In the genomic region with DNA sequence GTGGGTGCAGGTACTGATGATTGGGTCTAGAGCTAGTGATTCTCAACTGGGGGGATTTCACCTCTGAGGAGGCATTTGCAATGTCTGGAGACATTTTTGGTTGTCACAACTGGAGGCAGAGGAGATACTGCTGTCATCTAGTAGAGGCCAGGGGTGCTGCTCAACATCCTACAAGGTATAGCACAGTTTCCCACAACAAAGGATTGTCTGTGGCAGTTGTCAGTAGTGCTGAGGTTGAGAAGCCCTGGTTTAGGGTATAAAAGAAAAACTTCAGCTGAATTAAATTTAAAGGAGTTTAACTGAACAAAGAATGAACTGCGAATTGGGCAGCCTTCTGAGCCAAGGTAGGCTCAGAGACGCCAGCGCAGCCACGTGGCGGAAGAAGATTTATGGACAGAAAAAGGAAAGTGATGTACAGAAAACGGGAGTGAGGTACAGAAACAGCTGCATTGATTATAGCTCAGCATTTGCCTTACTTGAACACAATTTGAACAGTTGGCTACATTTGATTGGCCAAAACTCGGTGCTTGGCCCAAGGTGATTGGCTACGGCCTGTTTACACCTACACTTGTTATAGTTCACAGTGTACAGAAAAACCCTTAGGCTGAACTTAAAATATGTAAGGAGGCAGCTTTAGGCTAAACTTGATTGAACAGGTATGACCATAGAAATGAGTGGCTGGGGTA, we compare ENCODE assay signal across 17 cellular contexts. TPM values are rescaled to one million over a fixed set of nuclear protein-coding genes. Genes with fewer than 3 reads are reported as not detected.
A peak's percentile ranks its signal among the peaks of the same experiment; 100 is the strongest.
DNase-seq lines count a peak whose midpoint lies in the region; ATAC-seq, FAIRE-seq and TF ChIP-seq lines count a peak whose summit lies in the region.
"Had no signal": no experiment of that assay in that cellular context is flagged by ENCODE, and none has a peak within 500 bp of the region (broad histone marks: within the 10 kb centered on the region; RNA-seq: fewer than 3 reads in every experiment).

No MANE protein-coding gene starts in this region.

- no peaks in the 10 kb centered on the region for H3K36me3 Mint-ChIP-seq in activated CD8-positive, alpha-beta T cell treated with anti-CD3 and anti-CD28 coated beads, Interleukin-2, amount 10 ng/mL, durations not matched to agents 7 days and 5 days (ENCODE audit: low read depth)
- peaks cover 12% of the 10 kb centered on the region for H3K36me3 Mint-ChIP-seq in endodermal cell (ENCODE audit: low read depth)

- H3K27ac ChIP-seq in endodermal cell (ENCODE audit: low read depth, low read length): no peak overlapping the region
- H3K27ac ChIP-seq: brain microvascular endothelial cell, ovary, right lobe of liver, uterus had no signal

- H3K4me3 ChIP-seq in endodermal cell (ENCODE audit: low read length): no peak overlapping the region
- H3K4me3 ChIP-seq: ovary, right lobe of liver, uterus had no signal

- peak overlapping the region; percentile 64 for H3K27ac Mint-ChIP-seq in activated CD8-positive, alpha-beta T cell treated with anti-CD3 and anti-CD28 coated beads, Interleukin-2, amount 10 ng/mL, durations not matched to agents 7 days and 5 days
- peak overlapping the region; percentile 31 for H3K27ac Mint-ChIP-seq in endodermal cell

- no peak overlapping the region for H3K9ac ChIP-seq in endodermal cell (ENCODE audit: extremely low read depth, low read length, poor library complexity, severe bottlenecking)

- ATAC-seq in activated CD8-positive, alpha-beta T cell treated with anti-CD3 and anti-CD28 coated beads, Interleukin-2, amount 10 ng/mL, durations not matched to agents 7 days and 5 days: peak; percentile 99
- no peak for ATAC-seq in left lobe of liver
- ATAC-seq: HCT116 had no signal

- CTCF ChIA-PET in activated CD8-positive, alpha-beta T cell treated with anti-CD3 and anti-CD28 coated beads, Interleukin-2, amount 10 ng/mL, durations not matched to agents 7 days and 5 days (lab: Charles Lee): interaction anchor here (0.6 to 2.6 kb wide), 14 partner anchors 9 to 320 kb away, joined by 3 to 10 read pairs (median 4); a partner anchor contains a TSS

- POLR2A ChIA-PET in activated CD8-positive, alpha-beta T cell treated with anti-CD3 and anti-CD28 coated beads, Interleukin-2, amount 10 ng/mL, durations not matched to agents 7 days and 5 days (lab: Charles Lee): interaction anchor here (1.7 kb wide), 1 partner anchor 174 kb away, joined by 7 read pairs; a partner anchor contains a TSS

- H3K4me1 Mint-ChIP-seq in activated CD8-positive, alpha-beta T cell treated with anti-CD3 and anti-CD28 coated beads, Interleukin-2, amount 10 ng/mL, durations not matched to agents 7 days and 5 days (ENCODE audit: low read depth): peaks cover 24% of the 10 kb centered on the region
- peaks cover 31% of the 10 kb centered on the region for H3K4me1 Mint-ChIP-seq in endodermal cell

- peak in 4 of 6 experiments; percentile 6 to 63 (median 58) for DNase-seq in stimulated activated naive CD4-positive, alpha-beta T cell (lab: John Stamatoyannopoulos, UW)
- DNase-seq in stimulated activated naive CD4-positive, alpha-beta T cell treated with Interleukin-2 at 50 U/mL for 16 hours (lab: John Stamatoyannopoulos, UW): no peak
- DNase-seq in activated CD8-positive, alpha-beta T cell treated with anti-CD3 and anti-CD28 coated beads, Interleukin-2, amount 10 ng/mL, durations not matched to agents 7 days and 5 days: peak; percentile 67
- DNase-seq in endodermal cell: no peak
- no peak for DNase-seq in frontal cortex (ENCODE audit: low spot score in 2 of 2)
- no peak for DNase-seq in left lobe of liver (ENCODE audit: low spot score)
- DNase-seq in RPMI8226: no peak
- DNase-seq: brain microvascular endothelial cell, dermis blood vessel endothelial cell, DMS 273 treated with DMSO at 0.1 percent for 48 hours, IMR-90, NCI-H2029, ovary, right lobe of liver, uterus had no signal

- no peak for FAIRE-seq in frontal cortex (lab: Jason Lieb, UNC)
- FAIRE-seq: TTC549 had no signal

- no peaks in the 10 kb centered on the region for H3K27me3 ChIP-seq in endodermal cell (ENCODE audit: control insufficient read depth, insufficient read depth, low read length, poor library complexity, severe bottlenecking)
- H3K27me3 ChIP-seq: brain microvascular endothelial cell, ovary, right lobe of liver, uterus had no signal

- no peaks in the 10 kb centered on the region for H3K4me1 ChIP-seq in endodermal cell (ENCODE audit: control insufficient read depth, insufficient read depth, low read length)

- peak overlapping the region; percentile 9 for H3K4me3 Mint-ChIP-seq in activated CD8-positive, alpha-beta T cell treated with anti-CD3 and anti-CD28 coated beads, Interleukin-2, amount 10 ng/mL, durations not matched to agents 7 days and 5 days
- no peak overlapping the region for H3K4me3 Mint-ChIP-seq in endodermal cell

- no peak for TF ChIP-seq CTCF in endodermal cell (conservative IDR thresholded peaks at IDR 0.05)

- 94 to 96% methylated on average over 6 to 8 of the region's 8 CpGs for WGBS in endodermal cell (ENCODE audit: insufficient coverage in 1 of 2, insufficient read length in 1 of 2), 2 experiments

- H3K9me3 Mint-ChIP-seq in activated CD8-positive, alpha-beta T cell treated with anti-CD3 and anti-CD28 coated beads, Interleukin-2, amount 10 ng/mL, durations not matched to agents 7 days and 5 days (ENCODE audit: insufficient read depth): no peaks in the 10 kb centered on the region
- no peaks in the 10 kb centered on the region for H3K9me3 Mint-ChIP-seq in endodermal cell

- peaks cover 7% of the 10 kb centered on the region for H3K36me3 ChIP-seq in endodermal cell (ENCODE audit: control insufficient read depth, insufficient read depth, low read length)
- H3K36me3 ChIP-seq: ovary, right lobe of liver, uterus had no signal

- H3K27me3 Mint-ChIP-seq in activated CD8-positive, alpha-beta T cell treated with anti-CD3 and anti-CD28 coated beads, Interleukin-2, amount 10 ng/mL, durations not matched to agents 7 days and 5 days (ENCODE audit: low read depth): no peaks in the 10 kb centered on the region
- H3K27me3 Mint-ChIP-seq in endodermal cell (ENCODE audit: insufficient read depth): no peaks in the 10 kb centered on the region

- no peaks in the 10 kb centered on the region for H3K9me3 ChIP-seq in endodermal cell (ENCODE audit: control insufficient read depth, low read length)
- H3K9me3 ChIP-seq: ovary, right lobe of liver, uterus had no signal

RNA-seq across cellular contexts. Expression of a gene that starts 40.4 kb away (rescaled TPM):
- 10 to 100 TPM; 12.5 to 13.6 TPM for total RNA-seq in activated CD8-positive, alpha-beta T cell treated with anti-CD3 and anti-CD28 coated beads, Interleukin-2, amount 10 ng/mL, durations not matched to agents 7 days and 5 days
- total RNA-seq in endodermal cell (100 to 1,000 TPM; 111 to 114 TPM), frontal cortex (184 TPM), left lobe of liver (17.8 TPM)
- polyA plus RNA-seq in endodermal cell (2013, experiment 1 of 2): 72.9 TPM
- polyA plus RNA-seq in endodermal cell (2013, experiment 2 of 2): 82.6 TPM

Comparison
In these comparisons a context has a peak if more than half of its experiments do, and no peak if none do; other contexts are left out.
1. DNase-seq: peak in stimulated activated naive CD4-positive, alpha-beta T cell (4 of 6) and activated CD8-positive, alpha-beta T cell treated with anti-CD3 and anti-CD28 coated beads, Interleukin-2, amount 10 ng/mL, durations not matched to agents 7 days and 5 days (single experiment); none in stimulated activated naive CD4-positive, alpha-beta T cell treated with Interleukin-2 at 50 U/mL for 16 hours (single experiment), endodermal cell (single experiment), frontal cortex (0 of 2), left lobe of liver (single experiment) and RPMI8226 (single experiment).